Comparison of ENCODE assay signal across 25 cellular contexts in genomic region chr11:86991341-86991740, GRCh38. TPM values are rescaled to one million over a fixed set of nuclear protein-coding genes. Genes with fewer than 3 reads are reported as not detected.
A peak's percentile ranks its signal among the peaks of the same experiment; 100 is the strongest.
DNase-seq lines count a peak whose midpoint lies in the region; ATAC-seq, FAIRE-seq and TF ChIP-seq lines count a peak whose summit lies in the region.
"Had no signal": no experiment of that assay in that cellular context is flagged by ENCODE, and none has a peak within 500 bp of the region (broad histone marks: within the 10 kb centered on the region; RNA-seq: fewer than 3 reads in every experiment).

No MANE protein-coding gene starts in this region.

- H3K36me3 Mint-ChIP-seq in activated CD4-positive, alpha-beta T cell treated with anti-CD3 and anti-CD28 coated beads, Interleukin-2, amount 10 ng/mL, durations not matched to agents 24 days and 14 days (ENCODE audit: low read depth): no peaks in the 10 kb centered on the region
- H3K36me3 Mint-ChIP-seq: CD14-positive monocyte; CD8-positive, alpha-beta memory T cell had no signal

- DNase-seq in NCI-H1105 treated with DMSO at 0.1 percent for 48 hours (lab: John Stamatoyannopoulos, UW) (peak; percentile 17), NCI-H1105 (lab: John Stamatoyannopoulos, UW) (no peak), bronchial epithelial cell (ENCODE audit: low read depth) (peak; percentile 81), mesendoderm (no peak), glomerular visceral epithelial cell (ENCODE audit: extremely low spot score) (no peak), left lung (no peak)
- DNase-seq in activated CD4-positive, alpha-beta T cell treated with anti-CD3 and anti-CD28 coated beads, Interleukin-2, amount 10 ng/mL, durations not matched to agents 24 days and 14 days: no peak
- DNase-seq: BE2C; CD8-positive, alpha-beta memory T cell; DMS 273 treated with DMSO at 0.1 percent for 48 hours; DMS79; GF-D8; HCEC 1CT; NCI-H1092; NCI-H1436 treated with DMSO at 0.1 percent for 48 hours; NCI-H187 treated with DMSO at 0.1 percent for 48 hours; NCI-H524 treated with DMSO at 0.1 percent for 48 hours; NCI-H82; PC-9 had no signal

- no peak overlapping the region for H3K23ac ChIP-seq in mesendoderm (ENCODE audit: low read length)

- ATAC-seq in left lung: no peak
- ATAC-seq: Right ventricle myocardium inferior had no signal

- H2BK5ac ChIP-seq in mesendoderm (ENCODE audit: low read length): no peak overlapping the region

- no peak overlapping the region for H2AK5ac ChIP-seq in mesendoderm (ENCODE audit: low read length)

- H3K79me1 ChIP-seq in mesendoderm (ENCODE audit: low read length): no peaks in the 10 kb centered on the region

- H3K27ac ChIP-seq in mesendoderm (ENCODE audit: low read depth, low read length): no peak overlapping the region
- H3K27ac ChIP-seq in left lung: no peak overlapping the region
- H3K27ac ChIP-seq: 22Rv1, HL-60, PC-9 had no signal

- H3K4me1 Mint-ChIP-seq in activated CD4-positive, alpha-beta T cell treated with anti-CD3 and anti-CD28 coated beads, Interleukin-2, amount 10 ng/mL, durations not matched to agents 24 days and 14 days: no peaks in the 10 kb centered on the region
- H3K4me1 Mint-ChIP-seq: CD14-positive monocyte; CD8-positive, alpha-beta memory T cell had no signal

- intact Hi-C loops in left lung (cut with DNase I): no loop called here
- intact Hi-C loops in activated CD4-positive, alpha-beta T cell treated with anti-CD3 and anti-CD28 coated beads, Interleukin-2, amount 10 ng/mL, durations not matched to agents 24 days and 14 days (cut with micrococcal nuclease): loop anchor here (5.0 kb wide), 1 partner anchor 301 kb away; no protein-coding TSS in a partner anchor

- H3K27ac Mint-ChIP-seq in activated CD4-positive, alpha-beta T cell treated with anti-CD3 and anti-CD28 coated beads, Interleukin-2, amount 10 ng/mL, durations not matched to agents 24 days and 14 days: no peak overlapping the region
- H3K27ac Mint-ChIP-seq: CD14-positive monocyte; CD8-positive, alpha-beta memory T cell had no signal

- WGBS in mesendoderm (ENCODE audit: extremely low coverage, insufficient coverage, low lambda C conversion rate): no CpG with 5 or more reads among the region's 5 CpGs

- no peak overlapping the region for H3K4ac ChIP-seq in mesendoderm (ENCODE audit: low read depth, low read length)

- no peaks in the 10 kb centered on the region for H3K9me3 Mint-ChIP-seq in activated CD4-positive, alpha-beta T cell treated with anti-CD3 and anti-CD28 coated beads, Interleukin-2, amount 10 ng/mL, durations not matched to agents 24 days and 14 days
- H3K9me3 Mint-ChIP-seq: CD14-positive monocyte; CD8-positive, alpha-beta memory T cell had no signal

- H4K5ac ChIP-seq in mesendoderm (ENCODE audit: low read length): no peak overlapping the region

- no peaks in the 10 kb centered on the region for H3K9me3 ChIP-seq in left lung
- H3K9me3 ChIP-seq: BE2C had no signal

- H3K4me2 ChIP-seq in mesendoderm (ENCODE audit: low read length): no peak overlapping the region
- H3K4me2 ChIP-seq: PC-9 had no signal

- H2BK15ac ChIP-seq in mesendoderm (replicated peaks; ENCODE audit: low read depth): no peak overlapping the region

- TF ChIP-seq CTCF in bronchial epithelial cell (IDR thresholded peaks at IDR 0.05; ENCODE audit: insufficient read depth, low read length, severe bottlenecking) (no peak), left lung (IDR thresholded peaks at IDR 0.05) (no peak)

- H3K4me3 Mint-ChIP-seq in activated CD4-positive, alpha-beta T cell treated with anti-CD3 and anti-CD28 coated beads, Interleukin-2, amount 10 ng/mL, durations not matched to agents 24 days and 14 days: no peak overlapping the region
- H3K4me3 Mint-ChIP-seq: CD14-positive monocyte; CD8-positive, alpha-beta memory T cell had no signal

- H3K79me2 ChIP-seq in mesendoderm (ENCODE audit: control insufficient read depth, insufficient read depth, low read length): no peaks in the 10 kb centered on the region

- H2BK120ac ChIP-seq in mesendoderm (ENCODE audit: low read depth, low read length): peak overlapping the region; percentile 67

- H3K4me1 ChIP-seq in mesendoderm (ENCODE audit: control insufficient read depth, low read depth, low read length) (peaks cover 9% of the 10 kb centered on the region), left lung (no peaks in the 10 kb centered on the region)
- H3K4me1 ChIP-seq: BE2C had no signal

- no peaks in the 10 kb centered on the region for H3K27me3 ChIP-seq in bronchial epithelial cell (ENCODE audit: control insufficient read depth, insufficient read depth, low read length)
- no peaks in the 10 kb centered on the region for H3K27me3 ChIP-seq in mesendoderm (ENCODE audit: insufficient read depth, low read length, poor library complexity)
- H3K27me3 ChIP-seq in left lung: no peaks in the 10 kb centered on the region

- H3K36me3 ChIP-seq in bronchial epithelial cell (ENCODE audit: control insufficient read depth, insufficient read depth, low read length) (no peaks in the 10 kb centered on the region), mesendoderm (ENCODE audit: control insufficient read depth, insufficient read depth, low read length) (no peaks in the 10 kb centered on the region), left lung (no peaks in the 10 kb centered on the region)
- H3K36me3 ChIP-seq: BE2C had no signal

- H3K56ac ChIP-seq in mesendoderm (ENCODE audit: low read length): no peak overlapping the region

- no peak for FAIRE-seq in bronchial epithelial cell (lab: Jason Lieb, UNC)
- FAIRE-seq: GM12891, H1 had no signal

- no peak overlapping the region for H4K8ac ChIP-seq in mesendoderm (ENCODE audit: low read depth, low read length)

- H3K18ac ChIP-seq in mesendoderm (ENCODE audit: low read length): peak overlapping the region; percentile 87

- no peak overlapping the region for H3K9ac ChIP-seq in mesendoderm (ENCODE audit: low read length)

- no peak overlapping the region for H3K4me3 ChIP-seq in bronchial epithelial cell (ENCODE audit: low read depth, low read length)
- H3K4me3 ChIP-seq in mesendoderm (ENCODE audit: low read length): no peak overlapping the region
- H3K4me3 ChIP-seq in left lung: no peak overlapping the region
- H3K4me3 ChIP-seq: PC-9 had no signal

- H3K27me3 Mint-ChIP-seq in activated CD4-positive, alpha-beta T cell treated with anti-CD3 and anti-CD28 coated beads, Interleukin-2, amount 10 ng/mL, durations not matched to agents 24 days and 14 days: peaks cover 9% of the 10 kb centered on the region

RNA-seq across cellular contexts. Expression of gene FZD4, which starts 36.1 kb away (rescaled TPM):
- total RNA-seq in bronchial epithelial cell (0.38 and 0.53 TPM in 2 replicates), left lung (10 to 100 TPM; 23.5 to 25.1 TPM)
- 4.7 TPM for polyA plus RNA-seq in mesendoderm (2013, experiment 1 of 2)
- polyA plus RNA-seq in mesendoderm (2013, experiment 2 of 2): 4.2 TPM
- 0.02 TPM in 1 of 2 replicates, not detected in the other for total RNA-seq in activated CD4-positive, alpha-beta T cell treated with anti-CD3 and anti-CD28 coated beads, Interleukin-2, amount 10 ng/mL, durations not matched to agents 24 days and 14 days
- polyA plus RNA-seq: CD14-positive monocyte; CD8-positive, alpha-beta memory T cell had no signal

RNA-seq across cellular contexts. Expression of gene TMEM135, which starts 46.4 kb away (rescaled TPM):
- total RNA-seq in bronchial epithelial cell: 6.5 and 6.8 TPM in 2 replicates
- polyA plus RNA-seq in mesendoderm (2013, experiment 1 of 2): 24.1 TPM
- polyA plus RNA-seq in mesendoderm (2013, experiment 2 of 2): 24.8 TPM
- 10 to 100 TPM; 21.3 to 26.6 TPM for total RNA-seq in left lung
- 26.2 and 28.6 TPM in 2 replicates for total RNA-seq in activated CD4-positive, alpha-beta T cell treated with anti-CD3 and anti-CD28 coated beads, Interleukin-2, amount 10 ng/mL, durations not matched to agents 24 days and 14 days

Comparison
In these comparisons a context has a peak if more than half of its experiments do, and no peak if none do; other contexts are left out.
1. DNase-seq: peak in NCI-H1105 treated with DMSO at 0.1 percent for 48 hours (single experiment) and bronchial epithelial cell (single experiment); none in NCI-H1105 (single experiment), mesendoderm (single experiment), glomerular visceral epithelial cell (single experiment), left lung (0 of 2) and activated CD4-positive, alpha-beta T cell treated with anti-CD3 and anti-CD28 coated beads, Interleukin-2, amount 10 ng/mL, durations not matched to agents 24 days and 14 days (single experiment).
2. RNA of gene FZD4, which starts 36.1 kb away (total RNA-seq): 23.5 to 25.1 TPM in left lung; 0.38 to 0.53 TPM in bronchial epithelial cell and 0.02 TPM in activated CD4-positive, alpha-beta T cell treated with anti-CD3 and anti-CD28 coated beads, Interleukin-2, amount 10 ng/mL, durations not matched to agents 24 days and 14 days; every median in the first group is over 10 times any median in the second.